8 cellular contexts compared by ENCODE assay signal in the genomic region with DNA sequence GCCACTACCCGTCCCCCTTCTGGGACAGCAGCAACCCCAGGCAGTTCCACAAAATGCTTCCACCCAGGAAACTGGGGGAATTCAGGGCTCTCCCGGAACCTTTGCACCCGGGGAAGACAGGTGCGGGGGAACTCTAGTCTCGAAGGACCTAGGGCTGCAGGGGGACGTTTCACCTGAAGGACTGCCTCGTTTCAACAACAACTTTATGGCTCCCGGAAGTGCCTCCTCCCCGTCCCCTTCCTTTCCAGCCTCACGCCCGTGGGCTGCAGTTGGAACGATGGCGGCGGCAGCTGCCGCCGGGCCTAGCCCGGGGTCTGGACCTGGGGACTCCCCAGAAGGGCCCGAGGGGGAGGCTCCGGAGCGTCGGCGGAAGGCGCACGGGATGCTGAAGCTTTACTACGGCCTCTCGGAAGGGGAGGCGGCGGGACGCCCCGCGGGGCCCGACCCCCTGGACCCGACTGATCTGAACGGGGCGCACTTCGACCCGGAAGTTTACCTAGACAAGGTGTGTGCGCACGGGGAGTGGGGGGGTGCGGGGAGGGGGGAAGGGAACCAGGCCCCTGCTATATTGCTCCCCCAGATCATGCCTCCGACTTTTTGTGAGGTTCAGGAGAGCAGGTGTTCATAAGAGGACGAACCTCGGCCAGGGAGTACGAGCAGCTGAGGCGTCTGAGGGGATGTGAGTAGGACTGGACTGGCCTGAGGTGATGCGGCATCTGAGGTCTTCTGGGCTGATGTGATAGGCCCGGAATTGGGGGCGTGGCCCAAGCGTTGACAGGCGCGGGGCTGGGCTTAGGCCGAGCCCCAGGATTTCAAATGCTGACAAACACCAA. TPM values are rescaled to one million over a fixed set of nuclear protein-coding genes. Genes with fewer than 3 reads are reported as not detected.
DNase-seq lines count a peak whose midpoint lies in the region; ATAC-seq and TF ChIP-seq lines count a peak whose summit lies in the region.

Gene VPS51 (plus strand): TSS at position 241 of the 833 bp plus-strand sequence. CDS start 37 bp downstream, at position 278.

- intact Hi-C loops in PC-3 (cut with micrococcal nuclease) = loop anchor here (2.0 kb wide), 1 partner anchor 21 kb away; the partner anchor contains the start of gene ZNHIT2

- TSS peak; percentile 81 for BruUV-seq in PC-3 (replicated peaks; lab: Mats Ljungman, UMichigan)

- peak within 1 kb of the TSS; percentile 88 for H3K9ac ChIP-seq in PC-3 (ENCODE audit: low read length)

- H3K4me1 ChIP-seq in PC-3 (ENCODE audit: insufficient read depth, low read length) = peaks cover 13% of the 10 kb centered on the region

- no peaks in the 10 kb centered on the region for H3K36me3 Mint-ChIP-seq in IgD-negative memory B cell

- DNase-seq in D341Med (ENCODE audit: low spot score) (peak; percentile 89), PC-3 (peak; percentile 92), activated T-cell treated with anti-CD3 and anti-CD28 coated beads for 48 hours (ENCODE audit: low read depth) (peak; percentile 78), epithelial cell of proximal tubule (ENCODE audit: low read depth) (no peak), mucosa of gallbladder (ENCODE audit: low spot score) (peak; percentile 86)
- peak; percentile 71 for DNase-seq in stimulated activated CD8-positive, alpha-beta memory T cell treated with anti-CD3 and anti-CD28 coated beads, Interleukin-4, amount 100 ng/mL, for 24 hours (ENCODE audit: low read depth)

- H3K4me3 ChIP-seq in PC-3 (ENCODE audit: low read length) = peak within 1 kb of the TSS; percentile 84
- H3K4me3 ChIP-seq in epithelial cell of proximal tubule (ENCODE audit: low read depth, low read length) = peak within 1 kb of the TSS; percentile 81

- H3K9me2 ChIP-seq in PC-3 (replicated peaks; ENCODE audit: low read length) = no peaks in the 10 kb centered on the region

- POLR2A ChIA-PET in PC-3 (lab: Charles Lee; ENCODE audit: unreplicated experiment) = interaction anchor here (0.6 kb wide), 1 partner anchor 218 kb away, joined by 3 read pairs; the partner anchor contains the start of gene CDC42EP2

- TF ChIP-seq CTCF in PC-3 (conservative IDR thresholded peaks at IDR 0.05; ENCODE audit: low read depth, low read length) (no peak), epithelial cell of proximal tubule (conservative IDR thresholded peaks at IDR 0.05; ENCODE audit: low read depth, low read length) (no peak)

- H3F3A ChIP-seq in PC-3 (ENCODE audit: low read length, unreplicated experiment) = no peaks in the 10 kb centered on the region

- peak within 1 kb of the TSS; percentile 99 for H3K4me2 ChIP-seq in PC-3 (ENCODE audit: low read length)

- no peaks in the 10 kb centered on the region for H3K27me3 Mint-ChIP-seq in IgD-negative memory B cell

- no peaks in the 10 kb centered on the region for H3K9me3 ChIP-seq in PC-3 (ENCODE audit: low read length)

- H3K79me2 ChIP-seq in PC-3 (ENCODE audit: low read length) = peaks cover 34% of the 10 kb centered on the region

- no peaks in the 10 kb centered on the region for H4K20me1 ChIP-seq in PC-3 (ENCODE audit: low read length)

- H2AFZ ChIP-seq in PC-3 (ENCODE audit: low read length) = peak within 1 kb of the TSS; percentile 89

- H3K27ac ChIP-seq in PC-3 (ENCODE audit: low read length) = peak within 1 kb of the TSS; percentile 63

- peak within 1 kb of the TSS; percentile 93 to 99 (median 96) for H3K4me3 Mint-ChIP-seq in IgD-negative memory B cell

- peak within 1 kb of the TSS; percentile 94 to 99 (median 96) for H3K27ac Mint-ChIP-seq in IgD-negative memory B cell

- H3K4me1 Mint-ChIP-seq in IgD-negative memory B cell = peaks cover 8 to 18% (median 15%) of the 10 kb centered on the region in 3 donors

- no peaks in the 10 kb centered on the region for H3K9me3 Mint-ChIP-seq in IgD-negative memory B cell

- H3K27me3 ChIP-seq in PC-3 (ENCODE audit: low read length) = no peaks in the 10 kb centered on the region

- no peaks in the 10 kb centered on the region; the same call in 1 of the 2 replicates for H3K36me3 ChIP-seq in PC-3 (ENCODE audit: low read depth, low read length)

- CTCF ChIA-PET in PC-3 (lab: Charles Lee) = no interaction called here

- ATAC-seq in GM21526 (IDR thresholded peaks at IDR 0.05; ENCODE audit: low FRiP score, unreplicated experiment) (peak; percentile 66), PC-3 (peak; percentile 98)

RNA-seq across cellular contexts. Expression of gene VPS51, which starts in this region (rescaled TPM):
- 88.2 TPM for polyA plus RNA-seq in IgD-negative memory B cell
- 414 and 743 TPM in 2 replicates for total RNA-seq in PC-3 (2014; rRNA removed)
- total RNA-seq in epithelial cell of proximal tubule = 227 and 342 TPM in 2 replicates
- total RNA-seq in mucosa of gallbladder = 116 TPM
